Comparison of ENCODE assay signal across 1 cellular context in genomic region chr9:115556432-115556831, GRCh38.
TF ChIP-seq lines count a peak whose summit lies in the region.

No MANE protein-coding gene starts in this region.

TF ChIP-seq in GM23338, 12 proteins besides CTCF, POLR2A, EP300 and RAD21 (continued from another document):
- TF ChIP-seq ZNF462 (CRISPR knock-in tag; IDR thresholded peaks at IDR 0.05) (no peak), EZH2phosphoT487 (IDR thresholded peaks at IDR 0.05; ENCODE audit: unreplicated experiment) (no peak), ZNF331 (CRISPR knock-in tag; IDR thresholded peaks at IDR 0.05; ENCODE audit: low read depth) (no peak), STAT1 (IDR thresholded peaks at IDR 0.05; ENCODE audit: unreplicated experiment) (no peak), EZH2 (IDR thresholded peaks at IDR 0.05; ENCODE audit: low read depth, unreplicated experiment) (no peak), NANOG (IDR thresholded peaks at IDR 0.05; ENCODE audit: borderline replicate concordance) (no peak), ZNF114 (CRISPR knock-in tag; IDR thresholded peaks at IDR 0.05) (no peak)
